14 cellular contexts compared by ENCODE assay signal in the genomic region with DNA sequence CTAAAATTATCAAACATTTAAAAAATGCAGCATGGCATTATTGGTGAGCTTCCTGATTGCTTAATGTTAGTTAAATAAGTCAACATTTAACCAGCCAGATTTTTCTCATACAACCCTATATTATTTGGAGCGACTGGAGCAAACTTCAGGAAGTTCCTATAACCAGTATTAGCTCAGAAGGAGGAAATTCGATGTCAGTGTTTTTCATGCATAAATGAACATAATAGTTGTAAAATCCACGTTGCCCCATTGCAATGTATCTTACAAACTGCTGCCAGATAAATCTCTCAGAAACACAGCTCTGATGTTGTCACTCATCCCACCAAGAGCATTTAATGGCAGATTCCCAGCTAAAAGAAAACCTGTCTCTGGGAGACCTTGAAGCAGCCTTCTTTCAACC.
A peak's percentile ranks its signal among the peaks of the same experiment; 100 is the strongest.
DNase-seq lines count a peak whose midpoint lies in the region; ATAC-seq and TF ChIP-seq lines count a peak whose summit lies in the region.
"Had no signal": no experiment of that assay in that cellular context is flagged by ENCODE, and none has a peak within 500 bp of the region (broad histone marks: within the 10 kb centered on the region; RNA-seq: fewer than 3 reads in every experiment).

No MANE protein-coding gene starts in this region.

- CTCF ChIA-PET in A673 (lab: Charles Lee), result no interaction called here

- no peak overlapping the region for H4K8ac ChIP-seq in mesenchymal stem cell (ENCODE audit: low read length)

- no peak for TF ChIP-seq CTCF in A673 (conservative IDR thresholded peaks at IDR 0.05; ENCODE audit: low read depth, low read length)

- H3K27ac ChIP-seq in A673 (ENCODE audit: low read depth, low read length, poor library complexity, severe bottlenecking), result no peak overlapping the region
- peak overlapping the region; percentile 18 for H3K27ac ChIP-seq in caudate nucleus (ENCODE audit: low read depth, low read length)
- peak overlapping the region; percentile 74 for H3K27ac ChIP-seq in mesenchymal stem cell (ENCODE audit: low read length, poor library complexity, severe bottlenecking)
- H3K27ac ChIP-seq: C4-2B had no signal

- BruUV-seq in A673 (replicated peaks; lab: Mats Ljungman, UMichigan), result no TSS peak

- H4K91ac ChIP-seq in mesenchymal stem cell (ENCODE audit: low read length), result no peak overlapping the region

- no peaks in the 10 kb centered on the region for H3K27me3 ChIP-seq in A673 (replicated peaks; ENCODE audit: insufficient read depth, low read depth, low read length, poor library complexity)
- no peaks in the 10 kb centered on the region for H3K27me3 ChIP-seq in mesenchymal stem cell (ENCODE audit: control insufficient read depth in 1 of 2, insufficient read depth in 1 of 2, low read length in 2 of 2)
- H3K27me3 ChIP-seq: BE2C had no signal

- H3K9me3 ChIP-seq in A673 (ENCODE audit: low read depth, low read length, poor library complexity, severe bottlenecking) (no peaks in the 10 kb centered on the region), mesenchymal stem cell (ENCODE audit: control insufficient read depth, low read length) (no peaks in the 10 kb centered on the region)
- H3K9me3 ChIP-seq: BE2C had no signal

- H2BK120ac ChIP-seq in mesenchymal stem cell (ENCODE audit: low read depth, low read length), result no peak overlapping the region

- H3K4me3 ChIP-seq in A673 (ENCODE audit: low read depth, low read length, poor library complexity, severe bottlenecking) (no peak overlapping the region), mesenchymal stem cell (ENCODE audit: insufficient read depth in 1 of 2, low read depth in 1 of 2, low read length in 2 of 2) (no peak overlapping the region)

- peak overlapping the region; percentile 57 for H2BK5ac ChIP-seq in mesenchymal stem cell (ENCODE audit: low read depth, low read length, poor library complexity, severe bottlenecking)

- no peak overlapping the region for H3K14ac ChIP-seq in mesenchymal stem cell (ENCODE audit: low read length in 2 of 2)

- no peak overlapping the region for H3K18ac ChIP-seq in mesenchymal stem cell (ENCODE audit: low read depth in 1 of 2, low read length in 2 of 2)

- no peak overlapping the region for H2BK12ac ChIP-seq in mesenchymal stem cell (ENCODE audit: low read length in 2 of 2)

- intact Hi-C loops in A673 (cut with micrococcal nuclease; ENCODE audit: unreplicated experiment), result no loop called here

- POLR2A ChIA-PET in A673 (lab: Charles Lee; ENCODE audit: low non-redundant PET), result no interaction called here

- no peak overlapping the region for H3K4ac ChIP-seq in mesenchymal stem cell (ENCODE audit: low read depth in 1 of 2, low read length in 2 of 2)

- H3K4me1 ChIP-seq in A673 (ENCODE audit: insufficient read depth, low read length, poor library complexity, severe bottlenecking) (peaks cover 29% of the 10 kb centered on the region), mesenchymal stem cell (ENCODE audit: control insufficient read depth, insufficient read depth, low read depth, low read length) (no peaks in the 10 kb centered on the region)
- H3K4me1 ChIP-seq: BE2C had no signal

- H3K9ac ChIP-seq in mesenchymal stem cell (ENCODE audit: low read length), result no peak overlapping the region

- no peaks in the 10 kb centered on the region for H3K79me1 ChIP-seq in mesenchymal stem cell (replicated peaks; ENCODE audit: low read length, poor library complexity, severe bottlenecking)

- no peak overlapping the region for H2AFZ ChIP-seq in mesenchymal stem cell (ENCODE audit: low read depth, low read length)

- DNase-seq in A673 (ENCODE audit: low spot score) (peak; percentile 38), KBM-7 (peak; percentile 19), caudate nucleus (lab: John Stamatoyannopoulos, UW) (no peak), mesenchymal stem cell (no peak), SKM-1 (lab: John Stamatoyannopoulos, UW; ENCODE audit: unreplicated experiment) (no peak), midbrain (lab: John Stamatoyannopoulos, UW) (no peak)
- DNase-seq: BE2C; CD4-positive, alpha-beta memory T cell; DMS153; GF-D8 had no signal

- no peaks in the 10 kb centered on the region for H3K36me3 ChIP-seq in A673 (ENCODE audit: insufficient read depth, low read length, poor library complexity, severe bottlenecking)
- no peaks in the 10 kb centered on the region for H3K36me3 ChIP-seq in mesenchymal stem cell (ENCODE audit: control insufficient read depth in 1 of 2, insufficient read depth in 2 of 2, low read depth in 1 of 2, low read length in 2 of 2)
- H3K36me3 ChIP-seq: BE2C had no signal

- no peak overlapping the region for H3K23ac ChIP-seq in mesenchymal stem cell (ENCODE audit: low read length in 2 of 2)

- in situ Hi-C loops in KBM-7 (cut with MboI; ENCODE audit: low pct_unique_long_range_greater_than_20kb, low sequenced_read_pairs), result no loop called here

- H2AK5ac ChIP-seq in mesenchymal stem cell (ENCODE audit: low read length, severe bottlenecking), result no peak overlapping the region

- no peak overlapping the region for H3K4me2 ChIP-seq in mesenchymal stem cell (ENCODE audit: low read length, poor library complexity, severe bottlenecking)

- WGBS in mesenchymal stem cell, result 100% methylated on average over 3 of the region's 3 CpGs

- no peak overlapping the region for H2BK15ac ChIP-seq in mesenchymal stem cell (ENCODE audit: low read depth, poor library complexity, severe bottlenecking)

- ATAC-seq in GM18909 (IDR thresholded peaks at IDR 0.05; ENCODE audit: poor library complexity, unreplicated experiment), result no peak
- ATAC-seq: HCT116, HepG2 had no signal

Comparison
In these comparisons a context has a peak if more than half of its experiments do, and no peak if none do; other contexts are left out.
1. DNase-seq: peak in A673 (single experiment) and KBM-7 (single experiment); none in caudate nucleus (0 of 61), mesenchymal stem cell (single experiment), SKM-1 (single experiment) and midbrain (single experiment).